Comparison of ENCODE assay signal across 1 cellular context in the genomic region with DNA sequence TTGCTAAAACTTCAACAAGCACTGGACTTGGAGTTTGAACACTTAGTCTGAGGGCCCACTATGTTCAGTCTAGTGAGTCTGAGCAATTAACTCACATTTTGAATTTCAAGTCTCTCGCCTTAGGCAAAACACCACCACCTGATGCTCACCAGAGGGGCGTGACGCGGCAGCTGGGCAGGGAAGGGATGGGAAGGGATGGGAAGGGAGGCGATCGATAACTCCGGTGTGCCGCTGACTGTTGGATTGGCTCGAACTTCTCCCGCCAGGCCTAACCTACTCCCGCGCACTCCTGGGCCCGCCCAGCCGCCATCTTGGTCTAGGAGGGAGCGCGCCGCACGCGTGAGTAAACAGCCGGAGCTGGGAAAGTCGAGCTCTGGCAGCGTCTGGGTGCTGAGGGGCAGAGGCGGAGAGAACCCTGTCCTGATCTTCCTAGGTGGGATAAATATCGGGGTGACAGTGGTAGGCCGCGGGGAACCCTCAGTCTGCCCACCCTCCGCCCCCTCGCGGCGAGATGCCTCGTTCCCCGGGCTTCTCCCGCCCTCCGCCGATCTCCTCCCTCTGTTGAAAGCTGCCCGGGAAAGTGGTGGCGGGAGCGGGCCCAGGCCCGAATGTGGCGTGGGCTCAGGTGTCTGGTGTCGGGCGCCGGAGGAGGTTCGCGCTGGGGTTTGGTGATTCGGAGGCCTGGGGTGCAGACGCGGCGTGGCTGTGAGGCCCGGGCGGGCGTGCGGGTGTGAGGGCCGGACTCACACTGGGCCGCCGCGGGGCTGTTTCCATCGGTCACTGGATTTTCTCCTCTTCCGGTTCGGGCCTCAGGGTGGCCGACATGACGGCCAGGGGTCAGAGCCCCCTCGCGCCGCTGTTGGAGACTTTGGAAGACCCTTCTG.
TF ChIP-seq lines count a peak whose summit lies in the region.

A gene with protein sequence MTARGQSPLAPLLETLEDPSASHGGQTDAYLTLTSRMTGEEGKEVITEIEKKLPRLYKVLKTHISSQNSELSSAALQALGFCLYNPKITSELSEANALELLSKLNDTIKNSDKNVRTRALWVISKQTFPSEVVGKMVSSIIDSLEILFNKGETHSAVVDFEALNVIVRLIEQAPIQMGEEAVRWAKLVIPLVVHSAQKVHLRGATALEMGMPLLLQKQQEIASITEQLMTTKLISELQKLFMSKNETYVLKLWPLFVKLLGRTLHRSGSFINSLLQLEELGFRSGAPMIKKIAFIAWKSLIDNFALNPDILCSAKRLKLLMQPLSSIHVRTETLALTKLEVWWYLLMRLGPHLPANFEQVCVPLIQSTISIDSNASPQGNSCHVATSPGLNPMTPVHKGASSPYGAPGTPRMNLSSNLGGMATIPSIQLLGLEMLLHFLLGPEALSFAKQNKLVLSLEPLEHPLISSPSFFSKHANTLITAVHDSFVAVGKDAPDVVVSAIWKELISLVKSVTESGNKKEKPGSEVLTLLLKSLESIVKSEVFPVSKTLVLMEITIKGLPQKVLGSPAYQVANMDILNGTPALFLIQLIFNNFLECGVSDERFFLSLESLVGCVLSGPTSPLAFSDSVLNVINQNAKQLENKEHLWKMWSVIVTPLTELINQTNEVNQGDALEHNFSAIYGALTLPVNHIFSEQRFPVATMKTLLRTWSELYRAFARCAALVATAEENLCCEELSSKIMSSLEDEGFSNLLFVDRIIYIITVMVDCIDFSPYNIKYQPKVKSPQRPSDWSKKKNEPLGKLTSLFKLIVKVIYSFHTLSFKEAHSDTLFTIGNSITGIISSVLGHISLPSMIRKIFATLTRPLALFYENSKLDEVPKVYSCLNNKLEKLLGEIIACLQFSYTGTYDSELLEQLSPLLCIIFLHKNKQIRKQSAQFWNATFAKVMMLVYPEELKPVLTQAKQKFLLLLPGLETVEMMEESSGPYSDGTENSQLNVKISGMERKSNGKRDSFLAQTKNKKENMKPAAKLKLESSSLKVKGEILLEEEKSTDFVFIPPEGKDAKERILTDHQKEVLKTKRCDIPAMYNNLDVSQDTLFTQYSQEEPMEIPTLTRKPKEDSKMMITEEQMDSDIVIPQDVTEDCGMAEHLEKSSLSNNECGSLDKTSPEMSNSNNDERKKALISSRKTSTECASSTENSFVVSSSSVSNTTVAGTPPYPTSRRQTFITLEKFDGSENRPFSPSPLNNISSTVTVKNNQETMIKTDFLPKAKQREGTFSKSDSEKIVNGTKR (N-terminal part only) (plus strand): TSS at position 302 of the 884 bp plus-strand sequence. CDS start 522 bp downstream, at position 824.

TF ChIP-seq in HepG2, 621 proteins besides CTCF, POLR2A, EP300 and RAD21 (continued from another document and continues in another):
- TF ChIP-seq, protein P1, sequence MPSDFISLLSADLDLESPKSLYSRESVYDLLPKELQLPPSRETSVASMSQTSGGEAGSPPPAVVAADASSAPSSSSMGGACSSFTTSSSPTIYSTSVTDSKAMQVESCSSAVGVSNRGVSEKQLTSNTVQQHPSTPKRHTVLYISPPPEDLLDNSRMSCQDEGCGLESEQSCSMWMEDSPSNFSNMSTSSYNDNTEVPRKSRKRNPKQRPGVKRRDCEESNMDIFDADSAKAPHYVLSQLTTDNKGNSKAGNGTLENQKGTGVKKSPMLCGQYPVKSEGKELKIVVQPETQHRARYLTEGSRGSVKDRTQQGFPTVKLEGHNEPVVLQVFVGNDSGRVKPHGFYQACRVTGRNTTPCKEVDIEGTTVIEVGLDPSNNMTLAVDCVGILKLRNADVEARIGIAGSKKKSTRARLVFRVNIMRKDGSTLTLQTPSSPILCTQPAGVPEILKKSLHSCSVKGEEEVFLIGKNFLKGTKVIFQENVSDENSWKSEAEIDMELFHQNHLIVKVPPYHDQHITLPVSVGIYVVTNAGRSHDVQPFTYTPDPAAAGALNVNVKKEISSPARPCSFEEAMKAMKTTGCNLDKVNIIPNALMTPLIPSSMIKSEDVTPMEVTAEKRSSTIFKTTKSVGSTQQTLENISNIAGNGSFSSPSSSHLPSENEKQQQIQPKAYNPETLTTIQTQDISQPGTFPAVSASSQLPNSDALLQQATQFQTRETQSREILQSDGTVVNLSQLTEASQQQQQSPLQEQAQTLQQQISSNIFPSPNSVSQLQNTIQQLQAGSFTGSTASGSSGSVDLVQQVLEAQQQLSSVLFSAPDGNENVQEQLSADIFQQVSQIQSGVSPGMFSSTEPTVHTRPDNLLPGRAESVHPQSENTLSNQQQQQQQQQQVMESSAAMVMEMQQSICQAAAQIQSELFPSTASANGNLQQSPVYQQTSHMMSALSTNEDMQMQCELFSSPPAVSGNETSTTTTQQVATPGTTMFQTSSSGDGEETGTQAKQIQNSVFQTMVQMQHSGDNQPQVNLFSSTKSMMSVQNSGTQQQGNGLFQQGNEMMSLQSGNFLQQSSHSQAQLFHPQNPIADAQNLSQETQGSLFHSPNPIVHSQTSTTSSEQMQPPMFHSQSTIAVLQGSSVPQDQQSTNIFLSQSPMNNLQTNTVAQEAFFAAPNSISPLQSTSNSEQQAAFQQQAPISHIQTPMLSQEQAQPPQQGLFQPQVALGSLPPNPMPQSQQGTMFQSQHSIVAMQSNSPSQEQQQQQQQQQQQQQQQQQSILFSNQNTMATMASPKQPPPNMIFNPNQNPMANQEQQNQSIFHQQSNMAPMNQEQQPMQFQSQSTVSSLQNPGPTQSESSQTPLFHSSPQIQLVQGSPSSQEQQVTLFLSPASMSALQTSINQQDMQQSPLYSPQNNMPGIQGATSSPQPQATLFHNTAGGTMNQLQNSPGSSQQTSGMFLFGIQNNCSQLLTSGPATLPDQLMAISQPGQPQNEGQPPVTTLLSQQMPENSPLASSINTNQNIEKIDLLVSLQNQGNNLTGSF (CRISPR knock-in tag; IDR thresholded peaks at IDR 0.05): no peak; the same call in 1 of the 2 replicates
- peak; percentile 94 for TF ChIP-seq ATF7-NPFF (CRISPR knock-in tag; IDR thresholded peaks at IDR 0.05; ENCODE audit: low read depth)
- TF ChIP-seq KLF11 (CRISPR knock-in tag; IDR thresholded peaks at IDR 0.05): peak; percentile 89
- peak; percentile 87; the same call in 1 of the 2 replicates for TF ChIP-seq MEF2D (CRISPR knock-in tag; IDR thresholded peaks at IDR 0.05)
- TF ChIP-seq ZNF782 (CRISPR knock-in tag; IDR thresholded peaks at IDR 0.05; ENCODE audit: borderline replicate concordance): peak; percentile 95
- TF ChIP-seq, protein P2, sequence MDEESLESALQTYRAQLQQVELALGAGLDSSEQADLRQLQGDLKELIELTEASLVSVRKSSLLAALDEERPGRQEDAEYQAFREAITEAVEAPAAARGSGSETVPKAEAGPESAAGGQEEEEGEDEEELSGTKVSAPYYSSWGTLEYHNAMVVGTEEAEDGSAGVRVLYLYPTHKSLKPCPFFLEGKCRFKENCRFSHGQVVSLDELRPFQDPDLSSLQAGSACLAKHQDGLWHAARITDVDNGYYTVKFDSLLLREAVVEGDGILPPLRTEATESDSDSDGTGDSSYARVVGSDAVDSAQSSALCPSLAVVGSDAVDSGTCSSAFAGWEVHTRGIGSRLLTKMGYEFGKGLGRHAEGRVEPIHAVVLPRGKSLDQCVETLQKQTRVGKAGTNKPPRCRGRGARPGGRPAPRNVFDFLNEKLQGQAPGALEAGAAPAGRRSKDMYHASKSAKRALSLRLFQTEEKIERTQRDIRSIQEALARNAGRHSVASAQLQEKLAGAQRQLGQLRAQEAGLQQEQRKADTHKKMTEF (CRISPR knock-in tag; IDR thresholded peaks at IDR 0.05): peak; percentile 94
- peak; percentile 86; the same call in 1 of the 2 replicates for TF ChIP-seq ZNF543 (CRISPR knock-in tag; IDR thresholded peaks at IDR 0.05)
- peak; percentile 82 for TF ChIP-seq ISL2 (CRISPR knock-in tag; IDR thresholded peaks at IDR 0.05)
- TF ChIP-seq, protein P3, sequence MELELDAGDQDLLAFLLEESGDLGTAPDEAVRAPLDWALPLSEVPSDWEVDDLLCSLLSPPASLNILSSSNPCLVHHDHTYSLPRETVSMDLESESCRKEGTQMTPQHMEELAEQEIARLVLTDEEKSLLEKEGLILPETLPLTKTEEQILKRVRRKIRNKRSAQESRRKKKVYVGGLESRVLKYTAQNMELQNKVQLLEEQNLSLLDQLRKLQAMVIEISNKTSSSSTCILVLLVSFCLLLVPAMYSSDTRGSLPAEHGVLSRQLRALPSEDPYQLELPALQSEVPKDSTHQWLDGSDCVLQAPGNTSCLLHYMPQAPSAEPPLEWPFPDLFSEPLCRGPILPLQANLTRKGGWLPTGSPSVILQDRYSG (CRISPR knock-in tag; IDR thresholded peaks at IDR 0.05): no peak
- TF ChIP-seq, protein P4, sequence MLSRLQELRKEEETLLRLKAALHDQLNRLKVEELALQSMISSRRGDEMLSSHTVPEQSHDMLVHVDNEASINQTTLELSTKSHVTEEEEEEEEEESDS (CRISPR knock-in tag; IDR thresholded peaks at IDR 0.05; ENCODE audit: borderline replicate concordance): no peak; the same call in 1 of the 2 replicates
- TF ChIP-seq ZNF205 (CRISPR knock-in tag; IDR thresholded peaks at IDR 0.05): peak; percentile 88
- TF ChIP-seq ZNF121 (CRISPR knock-in tag; IDR thresholded peaks at IDR 0.05): 0 out of 2 replicates have a peak, but pooled peaks have one; percentile 29
- TF ChIP-seq HOXD1 (CRISPR knock-in tag; IDR thresholded peaks at IDR 0.05): peak; percentile 36; the same call in 1 of the 2 replicates
- TF ChIP-seq NCOA5 (CRISPR knock-in tag; IDR thresholded peaks at IDR 0.05): no peak
- TF ChIP-seq SNAI1 (CRISPR knock-in tag; IDR thresholded peaks at IDR 0.05; ENCODE audit: borderline replicate concordance): peak; percentile 97
- TF ChIP-seq, protein P5, sequence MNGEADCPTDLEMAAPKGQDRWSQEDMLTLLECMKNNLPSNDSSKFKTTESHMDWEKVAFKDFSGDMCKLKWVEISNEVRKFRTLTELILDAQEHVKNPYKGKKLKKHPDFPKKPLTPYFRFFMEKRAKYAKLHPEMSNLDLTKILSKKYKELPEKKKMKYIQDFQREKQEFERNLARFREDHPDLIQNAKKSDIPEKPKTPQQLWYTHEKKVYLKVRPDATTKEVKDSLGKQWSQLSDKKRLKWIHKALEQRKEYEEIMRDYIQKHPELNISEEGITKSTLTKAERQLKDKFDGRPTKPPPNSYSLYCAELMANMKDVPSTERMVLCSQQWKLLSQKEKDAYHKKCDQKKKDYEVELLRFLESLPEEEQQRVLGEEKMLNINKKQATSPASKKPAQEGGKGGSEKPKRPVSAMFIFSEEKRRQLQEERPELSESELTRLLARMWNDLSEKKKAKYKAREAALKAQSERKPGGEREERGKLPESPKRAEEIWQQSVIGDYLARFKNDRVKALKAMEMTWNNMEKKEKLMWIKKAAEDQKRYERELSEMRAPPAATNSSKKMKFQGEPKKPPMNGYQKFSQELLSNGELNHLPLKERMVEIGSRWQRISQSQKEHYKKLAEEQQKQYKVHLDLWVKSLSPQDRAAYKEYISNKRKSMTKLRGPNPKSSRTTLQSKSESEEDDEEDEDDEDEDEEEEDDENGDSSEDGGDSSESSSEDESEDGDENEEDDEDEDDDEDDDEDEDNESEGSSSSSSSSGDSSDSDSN (CRISPR knock-in tag; IDR thresholded peaks at IDR 0.05): peak; percentile 99
- TF ChIP-seq, protein P6, sequence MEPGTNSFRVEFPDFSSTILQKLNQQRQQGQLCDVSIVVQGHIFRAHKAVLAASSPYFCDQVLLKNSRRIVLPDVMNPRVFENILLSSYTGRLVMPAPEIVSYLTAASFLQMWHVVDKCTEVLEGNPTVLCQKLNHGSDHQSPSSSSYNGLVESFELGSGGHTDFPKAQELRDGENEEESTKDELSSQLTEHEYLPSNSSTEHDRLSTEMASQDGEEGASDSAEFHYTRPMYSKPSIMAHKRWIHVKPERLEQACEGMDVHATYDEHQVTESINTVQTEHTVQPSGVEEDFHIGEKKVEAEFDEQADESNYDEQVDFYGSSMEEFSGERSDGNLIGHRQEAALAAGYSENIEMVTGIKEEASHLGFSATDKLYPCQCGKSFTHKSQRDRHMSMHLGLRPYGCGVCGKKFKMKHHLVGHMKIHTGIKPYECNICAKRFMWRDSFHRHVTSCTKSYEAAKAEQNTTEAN (CRISPR knock-in tag; conservative IDR thresholded peaks at IDR 0.05): peak; percentile 51; the same call in 1 of the 2 replicates
- no peak for TF ChIP-seq ZNF256 (CRISPR knock-in tag; conservative IDR thresholded peaks at IDR 0.05)
- TF ChIP-seq, protein P7, sequence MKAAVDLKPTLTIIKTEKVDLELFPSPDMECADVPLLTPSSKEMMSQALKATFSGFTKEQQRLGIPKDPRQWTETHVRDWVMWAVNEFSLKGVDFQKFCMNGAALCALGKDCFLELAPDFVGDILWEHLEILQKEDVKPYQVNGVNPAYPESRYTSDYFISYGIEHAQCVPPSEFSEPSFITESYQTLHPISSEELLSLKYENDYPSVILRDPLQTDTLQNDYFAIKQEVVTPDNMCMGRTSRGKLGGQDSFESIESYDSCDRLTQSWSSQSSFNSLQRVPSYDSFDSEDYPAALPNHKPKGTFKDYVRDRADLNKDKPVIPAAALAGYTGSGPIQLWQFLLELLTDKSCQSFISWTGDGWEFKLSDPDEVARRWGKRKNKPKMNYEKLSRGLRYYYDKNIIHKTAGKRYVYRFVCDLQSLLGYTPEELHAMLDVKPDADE (CRISPR knock-in tag; IDR thresholded peaks at IDR 0.05): no peak
- peak; percentile 75; the same call in 1 of the 2 replicates for TF ChIP-seq MAF1 (CRISPR knock-in tag; IDR thresholded peaks at IDR 0.05; ENCODE audit: borderline replicate concordance)
- TF ChIP-seq ZNF501 (CRISPR knock-in tag; IDR thresholded peaks at IDR 0.05): peak; percentile 91
- TF ChIP-seq ZNF44 (CRISPR knock-in tag; IDR thresholded peaks at IDR 0.05): no peak
- no peak; the same call in 1 of the 2 replicates for TF ChIP-seq ZNF737 (CRISPR knock-in tag; IDR thresholded peaks at IDR 0.05; ENCODE audit: borderline replicate concordance)
- TF ChIP-seq ZSCAN12 (CRISPR knock-in tag; IDR thresholded peaks at IDR 0.05): no peak
- no peak for TF ChIP-seq RBM22 (optimal IDR thresholded peaks at IDR 0.05; ENCODE audit: low read length)
- TF ChIP-seq MLLT10 (CRISPR knock-in tag; IDR thresholded peaks at IDR 0.05): no peak
- peak; percentile 72; the same call in 1 of the 2 replicates for TF ChIP-seq NR2C2 (CRISPR knock-in tag; IDR thresholded peaks at IDR 0.05; ENCODE audit: borderline replicate concordance)
- TF ChIP-seq ZNF180 (CRISPR knock-in tag; IDR thresholded peaks at IDR 0.05; ENCODE audit: borderline replicate concordance, low read depth): no peak
- TF ChIP-seq CENPX (CRISPR knock-in tag; IDR thresholded peaks at IDR 0.05): no peak
- TF ChIP-seq ZNF614 (CRISPR knock-in tag; IDR thresholded peaks at IDR 0.05; ENCODE audit: borderline replicate concordance): no peak; the same call in 1 of the 2 replicates
- no peak for TF ChIP-seq ATM (IDR thresholded peaks at IDR 0.05; ENCODE audit: borderline replicate concordance)
- peak; percentile 77; the same call in 1 of the 2 replicates for TF ChIP-seq ZNF333 (CRISPR knock-in tag; IDR thresholded peaks at IDR 0.05; ENCODE audit: borderline replicate concordance)
- TF ChIP-seq TBX3 (IDR thresholded peaks at IDR 0.05; ENCODE audit: borderline replicate concordance): no peak
- TF ChIP-seq TCF7L2 (IDR thresholded peaks at IDR 0.05; ENCODE audit: low read depth, low read length): no peak
- TF ChIP-seq ARNT2 (CRISPR knock-in tag; IDR thresholded peaks at IDR 0.05; ENCODE audit: low read depth): peak; percentile 94
- TF ChIP-seq RARG (CRISPR knock-in tag; IDR thresholded peaks at IDR 0.05; ENCODE audit: low read depth): 0 out of 2 replicates have a peak, but pooled peaks have one; percentile 61
- TF ChIP-seq, protein P8, sequence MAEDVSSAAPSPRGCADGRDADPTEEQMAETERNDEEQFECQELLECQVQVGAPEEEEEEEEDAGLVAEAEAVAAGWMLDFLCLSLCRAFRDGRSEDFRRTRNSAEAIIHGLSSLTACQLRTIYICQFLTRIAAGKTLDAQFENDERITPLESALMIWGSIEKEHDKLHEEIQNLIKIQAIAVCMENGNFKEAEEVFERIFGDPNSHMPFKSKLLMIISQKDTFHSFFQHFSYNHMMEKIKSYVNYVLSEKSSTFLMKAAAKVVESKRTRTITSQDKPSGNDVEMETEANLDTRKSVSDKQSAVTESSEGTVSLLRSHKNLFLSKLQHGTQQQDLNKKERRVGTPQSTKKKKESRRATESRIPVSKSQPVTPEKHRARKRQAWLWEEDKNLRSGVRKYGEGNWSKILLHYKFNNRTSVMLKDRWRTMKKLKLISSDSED (CRISPR knock-in tag; IDR thresholded peaks at IDR 0.05): peak; percentile 84; the same call in 1 of the 2 replicates
- TF ChIP-seq ZMYM4 (CRISPR knock-in tag; IDR thresholded peaks at IDR 0.05): peak; percentile 91
